ENCODE assay signal across 1 cellular context in the genomic region with DNA sequence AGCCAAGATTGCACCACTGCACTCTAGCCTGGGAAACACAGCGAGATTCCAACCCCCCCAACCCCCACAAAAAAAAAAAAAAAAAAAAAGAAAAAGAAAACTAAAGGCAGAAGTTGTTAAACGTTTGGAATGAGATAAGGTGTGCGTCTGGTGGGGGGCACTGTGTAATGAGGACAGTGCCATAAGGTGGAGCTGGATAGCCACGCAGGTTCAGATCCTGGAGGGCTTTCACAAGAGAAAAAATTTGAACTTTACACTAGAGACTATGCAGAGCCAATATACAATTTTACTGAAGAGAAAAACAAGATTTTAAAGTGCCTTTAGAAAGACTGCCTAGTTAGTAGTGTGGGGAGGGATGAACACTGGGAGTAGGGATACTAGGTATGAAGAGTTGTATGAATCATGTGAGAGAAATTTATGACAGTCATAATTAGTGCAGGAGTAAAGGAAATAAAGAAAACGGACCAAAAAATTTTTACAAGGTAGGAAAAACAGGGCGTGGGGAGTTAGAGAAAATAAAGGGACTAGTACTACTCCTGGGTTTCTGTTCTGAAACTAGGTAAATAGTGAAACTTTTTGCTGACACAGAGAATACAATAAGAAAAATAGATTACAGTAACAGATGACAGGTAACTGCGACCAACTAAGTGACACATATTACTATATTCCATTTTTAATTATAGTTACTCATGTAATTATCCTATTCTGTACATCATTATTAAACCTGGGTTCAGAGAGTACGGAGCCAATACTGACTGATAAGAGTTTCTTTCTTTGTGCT.
TF ChIP-seq lines count a peak whose summit lies in the region.

No MANE protein-coding gene starts in this region.

TF ChIP-seq in HCT116, 20 proteins besides CTCF, POLR2A, EP300 and RAD21:
- TF ChIP-seq REST (IDR thresholded peaks at IDR 0.05; ENCODE audit: low read depth) = no peak
- TF ChIP-seq TCF7L2 (IDR thresholded peaks at IDR 0.05; ENCODE audit: borderline replicate concordance, extremely low read depth, insufficient read depth, insufficient read length) = no peak
- TF ChIP-seq MAX (IDR thresholded peaks at IDR 0.05) = no peak
- no peak for TF ChIP-seq EZH2 (IDR thresholded peaks at IDR 0.05)
- TF ChIP-seq CEBPB (IDR thresholded peaks at IDR 0.05; ENCODE audit: low read depth) = no peak
- TF ChIP-seq ZNF274 (IDR thresholded peaks at IDR 0.05; ENCODE audit: low read depth, low read length) = no peak
- TF ChIP-seq POLR2AphosphoS5 (IDR thresholded peaks at IDR 0.05; ENCODE audit: low read depth, low read length) = no peak
- no peak for TF ChIP-seq FOSL1 (IDR thresholded peaks at IDR 0.05; ENCODE audit: low read depth)
- no peak for TF ChIP-seq ZFX (IDR thresholded peaks at IDR 0.05)
- no peak for TF ChIP-seq EGR1 (IDR thresholded peaks at IDR 0.05; ENCODE audit: low read depth)
- no peak for TF ChIP-seq ATF3 (IDR thresholded peaks at IDR 0.05)
- no peak for TF ChIP-seq SP1 (IDR thresholded peaks at IDR 0.05; ENCODE audit: low read depth)
- TF ChIP-seq ZBTB33 (IDR thresholded peaks at IDR 0.05; ENCODE audit: extremely low read depth, insufficient replicate concordance, low read length) = no peak
- no peak for TF ChIP-seq JUND (IDR thresholded peaks at IDR 0.05)
- TF ChIP-seq SIN3A (IDR thresholded peaks at IDR 0.05; ENCODE audit: low read depth) = no peak
- no peak for TF ChIP-seq EZH2phosphoT487 (IDR thresholded peaks at IDR 0.05; ENCODE audit: borderline replicate concordance)
- no peak for TF ChIP-seq SRF (IDR thresholded peaks at IDR 0.05; ENCODE audit: low read depth)
- no peak for TF ChIP-seq ELF1 (IDR thresholded peaks at IDR 0.05; ENCODE audit: borderline replicate concordance, low read depth)
